14 cellular contexts compared by ENCODE assay signal in the genomic region with DNA sequence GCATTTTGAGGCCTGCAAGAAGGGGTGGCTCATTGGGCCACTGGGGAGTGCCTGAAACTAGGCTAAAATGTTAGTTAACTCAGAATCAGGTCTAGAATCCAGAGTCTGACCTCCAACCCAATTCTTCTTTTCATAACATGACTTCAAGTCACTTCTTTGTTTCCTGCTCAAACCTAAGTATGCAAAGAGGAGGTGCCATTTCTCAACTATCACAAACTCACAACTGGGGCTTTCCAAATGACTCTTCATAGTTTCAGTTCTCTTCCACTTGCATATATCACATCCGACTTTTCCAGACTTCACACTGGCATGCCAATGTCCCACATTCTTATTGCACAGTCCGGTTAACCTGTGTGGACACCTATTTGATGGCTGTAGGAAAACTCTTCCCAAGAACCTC.
A peak's percentile ranks its signal among the peaks of the same experiment; 100 is the strongest.
DNase-seq lines count a peak whose midpoint lies in the region; ATAC-seq, FAIRE-seq and TF ChIP-seq lines count a peak whose summit lies in the region.
"Had no signal": no experiment of that assay in that cellular context is flagged by ENCODE, and none has a peak within 500 bp of the region (broad histone marks: within the 10 kb centered on the region; RNA-seq: fewer than 3 reads in every experiment).

No MANE protein-coding gene starts in this region.

- H3K9me2 ChIP-seq in GM23338 (ENCODE audit: insufficient read depth), result no peaks in the 10 kb centered on the region; the same call in 1 of the 2 replicates

- H4K20me1 ChIP-seq in KMS-11 (ENCODE audit: insufficient read depth) (no peaks in the 10 kb centered on the region), GM23338 (replicated peaks; ENCODE audit: insufficient read depth) (no peaks in the 10 kb centered on the region; the same call in 1 of the 2 replicates)

- FAIRE-seq in GM12892 (lab: Jason Lieb, UNC), result peak; percentile 90

- no peak overlapping the region for H2AFZ ChIP-seq in KMS-11 (ENCODE audit: low read depth)
- no peak overlapping the region for H2AFZ ChIP-seq in GM23338
- H2AFZ ChIP-seq: PC-9 had no signal

- H3K4me3 ChIP-seq in KMS-11 (IDR thresholded peaks at IDR 0.05; ENCODE audit: insufficient read depth, low read depth, low read length) (no peak overlapping the region), heart right ventricle (no peak overlapping the region), upper lobe of left lung (no peak overlapping the region), GM23338 (no peak overlapping the region)
- H3K4me3 ChIP-seq: BLaER1, PC-9 had no signal

- no peak for TF ChIP-seq EP300 in upper lobe of left lung (IDR thresholded peaks at IDR 0.05)

- H3K4me2 ChIP-seq in KMS-11 (peak overlapping the region; percentile 59), GM23338 (no peak overlapping the region)
- H3K4me2 ChIP-seq: BLaER1, PC-9 had no signal

- WGBS in heart right ventricle, 2 donors, result 78 to 88% methylated on average over 2 of the region's 2 CpGs
- WGBS in upper lobe of left lung, 2 donors, result 77 to 84% methylated on average over 2 of the region's 2 CpGs

- H3K9me3 ChIP-seq in heart right ventricle (peaks cover 0 to 21% (median 0%) of the 10 kb centered on the region in 11 donors), upper lobe of left lung (no peaks in the 10 kb centered on the region)

- no peaks in the 10 kb centered on the region for H3K27me3 Mint-ChIP-seq in Calu3 (ENCODE audit: unreplicated experiment)
- peaks cover 6% of the 10 kb centered on the region for H3K27me3 Mint-ChIP-seq in GM23338 (ENCODE audit: insufficient read depth, low read depth, poor library complexity)

- H3K27ac Mint-ChIP-seq in Calu3 (ENCODE audit: unreplicated experiment) (no peak overlapping the region), GM23338 (no peak overlapping the region)
- H3K27ac Mint-ChIP-seq: activated naive CD4-positive, alpha-beta T cell treated with anti-CD3 and anti-CD28 coated beads for 36 hours had no signal

- peaks cover 65% of the 10 kb centered on the region for H3K4me1 ChIP-seq in KMS-11 (ENCODE audit: low read depth, poor library complexity, severe bottlenecking)
- H3K4me1 ChIP-seq in heart right ventricle, result peaks cover 0 to 14% (median 0%) of the 10 kb centered on the region in 9 donors
- no peaks in the 10 kb centered on the region for H3K4me1 ChIP-seq in upper lobe of left lung
- peaks cover 7% of the 10 kb centered on the region; the same call in 1 of the 2 replicates for H3K4me1 ChIP-seq in GM23338 (ENCODE audit: insufficient read depth)
- H3K4me1 ChIP-seq: BLaER1 had no signal

- TF ChIP-seq POLR2A in GM12892 (IDR thresholded peaks at IDR 0.05; ENCODE audit: low read depth, low read length), result no peak
- no peak for TF ChIP-seq POLR2A in upper lobe of left lung (IDR thresholded peaks at IDR 0.05)

- H3K36me3 Mint-ChIP-seq in Calu3 (ENCODE audit: insufficient read depth, unreplicated experiment), result no peaks in the 10 kb centered on the region
- H3K36me3 Mint-ChIP-seq in GM23338 (ENCODE audit: low read depth), result peaks cover 11% of the 10 kb centered on the region; the same call in 2 of the 3 replicates

- no peaks in the 10 kb centered on the region for H3F3A ChIP-seq in GM23338 (replicated peaks; ENCODE audit: low read depth)

- H3K27me3 ChIP-seq in KMS-11 (ENCODE audit: insufficient read depth, low read depth) (no peaks in the 10 kb centered on the region), heart right ventricle (no peaks in the 10 kb centered on the region), upper lobe of left lung (no peaks in the 10 kb centered on the region), GM23338 (ENCODE audit: insufficient read depth) (no peaks in the 10 kb centered on the region)
- H3K27me3 ChIP-seq: BLaER1 had no signal

- peak overlapping the region; percentile 31; the same call in 1 of the 2 replicates for H3K9ac ChIP-seq in KMS-11
- H3K9ac ChIP-seq: BLaER1 had no signal

- peak; percentile 99 for ATAC-seq in GM19395 (IDR thresholded peaks at IDR 0.05; ENCODE audit: unreplicated experiment)
- peak; percentile 96 for ATAC-seq in HG02884 (IDR thresholded peaks at IDR 0.05; ENCODE audit: unreplicated experiment)
- no peak for ATAC-seq in heart right ventricle
- ATAC-seq in upper lobe of left lung (ENCODE audit: low FRiP score in 2 of 2), result no peak
- no peak for ATAC-seq in GM23338

- no peaks in the 10 kb centered on the region for H3K36me3 ChIP-seq in KMS-11 (ENCODE audit: insufficient read depth)
- H3K36me3 ChIP-seq in heart right ventricle, result no peaks in the 10 kb centered on the region
- H3K36me3 ChIP-seq in upper lobe of left lung, result no peaks in the 10 kb centered on the region
- no peaks in the 10 kb centered on the region for H3K36me3 ChIP-seq in GM23338 (ENCODE audit: insufficient read depth)

- H3K9me3 Mint-ChIP-seq in Calu3 (ENCODE audit: low read depth, unreplicated experiment) (peaks cover 2% of the 10 kb centered on the region), GM23338 (no peaks in the 10 kb centered on the region; the same call in 2 of the 3 replicates)

- TF ChIP-seq CTCF in KMS-11 (conservative IDR thresholded peaks at IDR 0.05; ENCODE audit: low read depth, low read length), result no peak
- TF ChIP-seq CTCF in heart right ventricle (IDR thresholded peaks at IDR 0.05), result no peak
- no peak for TF ChIP-seq CTCF in Calu3 (IDR thresholded peaks at IDR 0.05; ENCODE audit: unreplicated experiment)
- no peak for TF ChIP-seq CTCF in upper lobe of left lung (IDR thresholded peaks at IDR 0.05)
- TF ChIP-seq CTCF in GM23338 (conservative IDR thresholded peaks at IDR 0.05; ENCODE audit: low read depth in 2 of 2), result no peak

- CTCF ChIA-PET in Calu3 (lab: Charles Lee), result no interaction called here

- H3K27ac ChIP-seq in KMS-11 (peak overlapping the region; percentile 76), heart right ventricle (peak overlapping the region in 1 of 10 donors; percentile 24), upper lobe of left lung (no peak overlapping the region), GM23338 (ENCODE audit: low read depth) (no peak overlapping the region)
- H3K27ac ChIP-seq: BLaER1, PC-9 had no signal

- DNase-seq in GM12892 (ENCODE audit: insufficient read length), result no peak
- DNase-seq in heart right ventricle, result no peak
- DNase-seq in Calu3, result no peak
- DNase-seq in upper lobe of left lung, result no peak
- DNase-seq in GM23338 (ENCODE audit: low spot score), result no peak
- DNase-seq: activated naive CD4-positive, alpha-beta T cell treated with anti-CD3 and anti-CD28 coated beads for 36 hours; effector CD8-positive, alpha-beta T cell; hypothalamus; PC-9; substantia nigra had no signal

- no TSS peak for BruUV-seq in Calu3 (replicated peaks; lab: Mats Ljungman, UMichigan)

- no peak overlapping the region for H3K4me3 Mint-ChIP-seq in Calu3 (ENCODE audit: low read depth, unreplicated experiment)
- H3K4me3 Mint-ChIP-seq in GM23338, result no peak overlapping the region
- H3K4me3 Mint-ChIP-seq: activated naive CD4-positive, alpha-beta T cell treated with anti-CD3 and anti-CD28 coated beads for 36 hours had no signal

- intact Hi-C loops in heart right ventricle (cut with DNase I) (no loop called here), Calu3 (cut with micrococcal nuclease; ENCODE audit: unreplicated experiment) (no loop called here)

- H3K4me1 Mint-ChIP-seq in Calu3 (ENCODE audit: low read depth, unreplicated experiment) (no peaks in the 10 kb centered on the region), GM23338 (peaks cover 22% of the 10 kb centered on the region)

- peaks cover 13% of the 10 kb centered on the region; the same call in 1 of the 2 replicates for H3K79me2 ChIP-seq in KMS-11 (ENCODE audit: insufficient read depth, low read depth)
- peaks cover 70% of the 10 kb centered on the region for H3K79me2 ChIP-seq in GM23338 (replicated peaks; ENCODE audit: insufficient read depth)

TF ChIP-seq in GM23338, 12 proteins besides CTCF, POLR2A, EP300 and RAD21 (continues in another document):
- TF ChIP-seq POLR2AphosphoS5 (IDR thresholded peaks at IDR 0.05; ENCODE audit: low read depth) (no peak), ZNF114 (CRISPR knock-in tag; IDR thresholded peaks at IDR 0.05) (no peak), STAT1 (IDR thresholded peaks at IDR 0.05; ENCODE audit: unreplicated experiment) (no peak), ETS1 (IDR thresholded peaks at IDR 0.05) (no peak)

Comparison
In these comparisons a context has a peak if more than half of its experiments do, and no peak if none do; other contexts are left out.
1. ATAC-seq: peak in GM19395 (single experiment) and HG02884 (single experiment); none in heart right ventricle (0 of 8), upper lobe of left lung (0 of 2) and GM23338 (single experiment).